In the genomic region with DNA sequence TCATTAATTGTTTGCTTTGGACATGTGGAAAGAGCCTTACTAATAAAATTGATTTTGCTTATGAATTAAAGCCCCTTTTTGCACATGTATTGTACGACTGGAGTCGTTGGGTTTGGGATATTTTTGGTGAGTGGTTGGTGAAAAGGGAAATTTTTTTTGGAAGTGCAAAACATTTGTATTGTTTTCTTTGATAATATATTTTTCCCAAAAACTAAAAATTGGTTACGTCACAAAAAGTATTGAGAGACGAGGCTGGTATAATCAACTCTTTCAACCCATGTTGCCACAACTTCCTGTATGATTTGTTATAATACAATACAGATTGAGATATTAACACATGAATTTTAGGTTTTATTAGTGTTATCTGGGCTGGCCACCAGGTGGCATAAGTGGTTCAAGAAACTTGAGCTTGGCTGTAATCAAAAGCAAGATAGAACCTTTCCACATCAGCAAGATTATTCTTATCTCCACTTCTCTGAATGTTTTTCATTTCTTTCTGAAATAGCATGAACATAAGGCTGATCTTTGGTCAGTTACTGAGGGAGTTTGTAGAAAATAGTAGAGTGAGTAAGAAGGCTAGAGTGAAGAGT, we compare ENCODE assay signal across 8 cellular contexts. TPM values are rescaled to one million over a fixed set of nuclear protein-coding genes. Genes with fewer than 3 reads are reported as not detected.
DNase-seq lines count a peak whose midpoint lies in the region; ATAC-seq and TF ChIP-seq lines count a peak whose summit lies in the region.

No MANE protein-coding gene starts in this region.

- H3K4me1 ChIP-seq in CD8-positive, alpha-beta T cell (ENCODE audit: insufficient read depth, low read length), result no peaks in the 10 kb centered on the region
- peaks cover 6% of the 10 kb centered on the region for H3K4me1 ChIP-seq in OCI-LY7 (ENCODE audit: insufficient read depth, low read length, poor library complexity, severe bottlenecking)
- H3K4me1 ChIP-seq in fibroblast of lung (ENCODE audit: control insufficient read depth, extremely low read depth, insufficient read depth, low read length), result no peaks in the 10 kb centered on the region
- no peaks in the 10 kb centered on the region for H3K4me1 ChIP-seq in transverse colon

- BruUV-seq in OCI-LY7 (replicated peaks; lab: Mats Ljungman, UMichigan), result no TSS peak

- peak; percentile 82 for ATAC-seq in CD8-positive, alpha-beta T cell
- ATAC-seq in GM21825 (IDR thresholded peaks at IDR 0.05; ENCODE audit: unreplicated experiment), result no peak

- H3K36me3 Mint-ChIP-seq in CD8-positive, alpha-beta T cell, result peaks cover 80% of the 10 kb centered on the region
- peaks cover 27% of the 10 kb centered on the region for H3K36me3 Mint-ChIP-seq in osteocyte (ENCODE audit: unreplicated experiment)

- H3K27me3 Mint-ChIP-seq in CD8-positive, alpha-beta T cell (ENCODE audit: low read depth), result no peaks in the 10 kb centered on the region
- H3K27me3 Mint-ChIP-seq in osteocyte (ENCODE audit: unreplicated experiment), result no peaks in the 10 kb centered on the region

- H2AFZ ChIP-seq in OCI-LY7 (ENCODE audit: low read length) (no peak overlapping the region), fibroblast of lung (ENCODE audit: low read length) (no peak overlapping the region)

- in situ Hi-C loops in transverse colon (cut with MboI; ENCODE audit: low pct_ligation_motif_present in 1 of 4, low pct_unique_long_range_greater_than_20kb in 1 of 4, low sequenced_read_pairs in 3 of 4), result loop anchor here in 3 of 4 donors (5.0 to 10.0 kb wide), 3 partner anchors 77 to 84 kb away; partner anchors contain the start of genes THTPA (in 2 of the 3) and ZFHX2 (in 1 of the 3)

- intact Hi-C loops in CD8-positive, alpha-beta T cell (cut with DNase I, micrococcal nuclease), result loop anchor here (1.0 to 10.0 kb wide), 4 partner anchors 61 to 477 kb away; partner anchors contain the start of gene DHRS4 (in 2 of the 2)
- intact Hi-C loops in OCI-LY7 (cut with micrococcal nuclease; ENCODE audit: unreplicated experiment) (loop anchor here (1.0 kb wide), 2 partner anchors 61 to 84 kb away; no protein-coding TSS in a partner anchor), transverse colon (cut with DNase I; ENCODE audit: low total_unique reads) (loop anchor here (2.0 kb wide), 1 partner anchor 85 kb away; no protein-coding TSS in a partner anchor)

- POLR2A ChIA-PET in CD8-positive, alpha-beta T cell (lab: Charles Lee), result interaction anchor here (0.7 to 2.0 kb wide), 3 partner anchors 82 to 421 kb away, joined by 3 to 5 read pairs (median 3); no protein-coding TSS in a partner anchor
- POLR2A ChIA-PET in OCI-LY7 (lab: Charles Lee), result interaction anchor here (0.6 to 0.7 kb wide), 2 partner anchors 21 to 47 kb away, joined by 3 to 7 read pairs; no protein-coding TSS in a partner anchor

- 36 to 43% methylated on average over 4 of the region's 4 CpGs for WGBS in transverse colon (ENCODE audit: low coverage in 1 of 2), 2 donors

- H4K20me1 ChIP-seq in OCI-LY7 (ENCODE audit: insufficient read depth, low read length) (no peaks in the 10 kb centered on the region), fibroblast of lung (ENCODE audit: control insufficient read depth, extremely low read depth, insufficient read depth, low read length) (no peaks in the 10 kb centered on the region)

- peak; percentile 27 to 71 (median 68) for DNase-seq in CD8-positive, alpha-beta T cell
- DNase-seq in HS-27A (ENCODE audit: low read depth), result peak; percentile 27
- DNase-seq in OCI-LY7 (ENCODE audit: low spot score), result peak; percentile 74
- peak; percentile 24 for DNase-seq in activated T-cell treated with anti-CD3 and anti-CD28 coated beads for 24 hours (ENCODE audit: low read depth)
- DNase-seq in fibroblast of lung (ENCODE audit: low read depth in 2 of 2), result peak; percentile 63 to 75
- DNase-seq in osteocyte (ENCODE audit: extremely low spot score, unreplicated experiment), result no peak
- DNase-seq in transverse colon, result peak; percentile 51

- H3K27ac ChIP-seq in CD8-positive, alpha-beta T cell (ENCODE audit: low read depth, low read length), result no peak overlapping the region
- H3K27ac ChIP-seq in OCI-LY7 (ENCODE audit: low read depth, low read length, poor library complexity, severe bottlenecking) (no peak overlapping the region), fibroblast of lung (ENCODE audit: insufficient read depth, low read length) (no peak overlapping the region), transverse colon (no peak overlapping the region)

- no peak overlapping the region for H3K27ac Mint-ChIP-seq in CD8-positive, alpha-beta T cell
- no peak overlapping the region for H3K27ac Mint-ChIP-seq in osteocyte (ENCODE audit: unreplicated experiment)

- no peaks in the 10 kb centered on the region for H3K9me3 Mint-ChIP-seq in CD8-positive, alpha-beta T cell
- no peaks in the 10 kb centered on the region for H3K9me3 Mint-ChIP-seq in osteocyte (ENCODE audit: unreplicated experiment)

- no peak overlapping the region for H3K4me3 Mint-ChIP-seq in CD8-positive, alpha-beta T cell
- no peak overlapping the region for H3K4me3 Mint-ChIP-seq in osteocyte (ENCODE audit: unreplicated experiment)

- no peaks in the 10 kb centered on the region for H3K9me2 ChIP-seq in OCI-LY7 (ENCODE audit: insufficient read depth, low read length)

- CTCF ChIA-PET in CD8-positive, alpha-beta T cell (lab: Charles Lee), result interaction anchor here (0.7 to 14.5 kb wide), 16 partner anchors 10 to 158 kb away, joined by 3 to 279 read pairs (median 3); partner anchors contain the start of genes AP1G2, THTPA and ZFHX2
- CTCF ChIA-PET in OCI-LY7 (lab: Charles Lee; ENCODE audit: unreplicated experiment), result interaction anchor here (1.7 kb wide), 1 partner anchor 83 kb away, joined by 10 read pairs; no protein-coding TSS in a partner anchor

- no peaks in the 10 kb centered on the region for H3K27me3 ChIP-seq in CD8-positive, alpha-beta T cell (ENCODE audit: insufficient read depth, low read length)
- H3K27me3 ChIP-seq in fibroblast of lung (ENCODE audit: control insufficient read depth, insufficient read depth, low read length) (no peaks in the 10 kb centered on the region), transverse colon (no peaks in the 10 kb centered on the region)

- no peaks in the 10 kb centered on the region for H3K79me2 ChIP-seq in OCI-LY7 (ENCODE audit: insufficient read depth, low read depth, low read length)
- no peaks in the 10 kb centered on the region for H3K79me2 ChIP-seq in fibroblast of lung (ENCODE audit: control insufficient read depth, insufficient read depth, low read length)

- H3K36me3 ChIP-seq in CD8-positive, alpha-beta T cell (ENCODE audit: insufficient read depth, low read length), result peaks cover 31% of the 10 kb centered on the region
- peaks cover 60% of the 10 kb centered on the region for H3K36me3 ChIP-seq in OCI-LY7 (ENCODE audit: insufficient read depth, low read length)
- H3K36me3 ChIP-seq in fibroblast of lung (ENCODE audit: control insufficient read depth, insufficient read depth, low read length), result peaks cover 6% of the 10 kb centered on the region
- H3K36me3 ChIP-seq in transverse colon, result peaks cover 0 to 49% (median 29%) of the 10 kb centered on the region in 4 donors

- no peak for TF ChIP-seq POLR2A in transverse colon (IDR thresholded peaks at IDR 0.05)

- no peaks in the 10 kb centered on the region for H3K9me3 ChIP-seq in CD8-positive, alpha-beta T cell (ENCODE audit: low read length)
- no peaks in the 10 kb centered on the region for H3K9me3 ChIP-seq in OCI-LY7 (ENCODE audit: low read length)
- H3K9me3 ChIP-seq in fibroblast of lung (ENCODE audit: control insufficient read depth, insufficient read depth, low read depth, low read length), result no peaks in the 10 kb centered on the region
- no peaks in the 10 kb centered on the region for H3K9me3 ChIP-seq in transverse colon

- TF ChIP-seq EP300 in transverse colon (IDR thresholded peaks at IDR 0.05; ENCODE audit: low read depth), result no peak

- no peak overlapping the region for H3K9ac ChIP-seq in fibroblast of lung (ENCODE audit: insufficient read depth, low read length)

- H3K4me2 ChIP-seq in OCI-LY7 (ENCODE audit: low read length), result no peak overlapping the region
- H3K4me2 ChIP-seq in fibroblast of lung (ENCODE audit: extremely low read depth, insufficient read depth, low read length), result no peak overlapping the region

- no peak overlapping the region for H3K4me3 ChIP-seq in CD8-positive, alpha-beta T cell (ENCODE audit: low read depth, low read length)
- H3K4me3 ChIP-seq in OCI-LY7 (ENCODE audit: low read depth, low read length, poor library complexity, severe bottlenecking) (no peak overlapping the region), fibroblast of lung (replicated peaks in 1 of 4; ENCODE audit: control extremely low read depth in 1 of 4, insufficient read depth in 1 of 4, low read depth in 3 of 4, low read length in 4 of 4) (no peak overlapping the region), transverse colon (no peak overlapping the region)

- peaks cover 9% of the 10 kb centered on the region for H3K4me1 Mint-ChIP-seq in CD8-positive, alpha-beta T cell (ENCODE audit: low read depth)
- H3K4me1 Mint-ChIP-seq in osteocyte (ENCODE audit: unreplicated experiment), result peaks cover 2% of the 10 kb centered on the region

- peak; percentile 79 for TF ChIP-seq CTCF in CD8-positive, alpha-beta T cell (IDR thresholded peaks at IDR 0.05)
- TF ChIP-seq CTCF in OCI-LY7 (conservative IDR thresholded peaks at IDR 0.05; ENCODE audit: low read length) (peak; percentile 93), fibroblast of lung (conservative IDR thresholded peaks at IDR 0.05 in 1 of 2, IDR thresholded peaks at IDR 0.05 in 1 of 2; ENCODE audit: low read depth in 1 of 2, low read length in 2 of 2) (peak; percentile 61 to 66), osteocyte (IDR thresholded peaks at IDR 0.05) (peak; percentile 73), transverse colon (IDR thresholded peaks at IDR 0.05) (peak; percentile 65 to 77 (median 69))

RNA-seq across cellular contexts. Expression of gene NGDN, which starts 8.7 kb away (rescaled TPM):
- total RNA-seq in CD8-positive, alpha-beta T cell, result 100 to 1,000 TPM; 173 TPM
- 53.6 and 87.1 TPM in 2 replicates for total RNA-seq in OCI-LY7 (2014; rRNA removed; shearing (Covaris generic))
- 48.7 and 57.5 TPM in 2 replicates for total RNA-seq in OCI-LY7 (2022)
- total RNA-seq in fibroblast of lung, result 46.9 and 51.9 TPM in 2 replicates
- 39.5 and 47.7 TPM in 2 replicates for polyA plus RNA-seq in fibroblast of lung
- 27.1 and 35.2 TPM in 2 replicates for polyA plus RNA-seq in fibroblast of lung (2012)
- 3.9 and 7.0 TPM in 2 replicates for polyA minus RNA-seq in fibroblast of lung (ENCODE audit: low replicate concordance)
- total RNA-seq in osteocyte, result 32.3 and 34.6 TPM in 2 replicates
- 10 to 100 TPM in 3 of 4 donors, 1 to 10 TPM in 1; 8.8 to 31.5 (median 20.8) TPM for total RNA-seq in transverse colon

RNA-seq across cellular contexts. Expression of gene MYH7, which starts 42.7 kb away (rescaled TPM):
- not detected for total RNA-seq in CD8-positive, alpha-beta T cell
- total RNA-seq in OCI-LY7 (2014; rRNA removed; shearing (Covaris generic)), result not detected in 2 replicates
- total RNA-seq in OCI-LY7 (2022) (not detected in 2 replicates), fibroblast of lung (not detected in 2 replicates), osteocyte (not detected in 2 replicates), transverse colon (1 to 10 TPM in 1 of 4 donors, under 1 TPM in 1, not detected in 2; 0.64 to 2.9 TPM)
- polyA plus RNA-seq in fibroblast of lung, result not detected in 2 replicates
- polyA plus RNA-seq in fibroblast of lung (2012), result not detected in 2 replicates
- not detected in 2 replicates for polyA minus RNA-seq in fibroblast of lung (ENCODE audit: low replicate concordance)
